Comparison of ENCODE assay signal across 35 cellular contexts in genomic region chr17:51234162-51234561, GRCh38.
"Had no signal": no experiment of that assay in that cellular context is flagged by ENCODE, and none has a peak within 500 bp of the region (broad histone marks: within the 10 kb centered on the region; RNA-seq: fewer than 3 reads in every experiment).

No MANE protein-coding gene starts in this region.

- H3K36me3 Mint-ChIP-seq: WTC11 had no signal

- H3K36me3 ChIP-seq: cardiac muscle cell had no signal

- H3K27ac ChIP-seq: ascending aorta, cardiac muscle cell, WERI-Rb-1 had no signal

- H3K9me3 Mint-ChIP-seq: activated CD4-positive, alpha-beta memory T cell treated with anti-CD3 and anti-CD28 coated beads, Interleukin-2, amount 10 ng/mL, durations not matched to agents 7 days and 5 days; activated CD4-positive, alpha-beta T cell treated with anti-CD3 and anti-CD28 coated beads, Interleukin-2, amount 10 ng/mL, durations not matched to agents 7 days and 5 days; activated naive CD4-positive, alpha-beta T cell treated with anti-CD3 and anti-CD28 coated beads, Interleukin-2, amount 10 ng/mL, durations not matched to agents 7 days and 5 days; activated naive CD4-positive, alpha-beta T cell treated with anti-CD3 and anti-CD28 coated beads, Interleukin-2, amount 50 U/mL, for 24 hours; activated naive CD8-positive, alpha-beta T cell treated with anti-CD3 and anti-CD28 coated beads, Interleukin-2, amount 10 ng/mL, durations not matched to agents 7 days and 5 days; activated naive CD8-positive, alpha-beta T cell treated with anti-CD3 and anti-CD28 coated beads, Interleukin-2, amount 50 U/mL, for 24 hours; activated T-cell treated with anti-CD3 and anti-CD28 coated beads, Interleukin-2, amount 50 U/mL, for 24 hours; activated T-helper 2 cell treated with anti-CD3 and anti-CD28 coated beads, Interferon-gamma antibody, Interleukin-2, Interleukin-4, amounts not matched to agents 10 μg/mL and 5 μg/mL and 100 μg/mL, durations not matched to agents 14 hours and 24 hours and 36 hours; T-helper 1 cell treated with Interleukin-12 subunit alpha and Interleukin-12 subunit beta and Interleukin-4 antibody, amounts not matched to agents 30 μg/mL and 1 μg/mL, for 36 hours; T-helper 2 cell treated with Interferon-gamma antibody and Interleukin-4, amounts not matched to agents 5 μg/mL and 100 μg/mL, for 36 hours; WTC11 had no signal

- H3K4me1 Mint-ChIP-seq: WTC11 had no signal

- ATAC-seq: activated CD4-positive, CD25-positive, alpha-beta regulatory T cell treated with anti-CD3 and anti-CD28 coated beads, Interleukin-2, amount 50 U/mL, for 24 hours; activated CD8-positive, alpha-beta memory T cell treated with anti-CD3 and anti-CD28 coated beads, Interleukin-2, amount 10 ng/mL, durations not matched to agents 7 days and 5 days; activated CD8-positive, alpha-beta T cell treated with anti-CD3 and anti-CD28 coated beads, Interleukin-2, amount 10 ng/mL, durations not matched to agents 7 days and 5 days; activated naive CD8-positive, alpha-beta T cell treated with anti-CD3 and anti-CD28 coated beads, Interleukin-2, amount 50 U/mL, for 24 hours; WTC11 had no signal

- H3K27me3 ChIP-seq: ascending aorta, cardiac muscle cell had no signal

- H3K4me1 ChIP-seq: ascending aorta had no signal

- H3K27ac Mint-ChIP-seq: activated CD4-positive, alpha-beta memory T cell treated with anti-CD3 and anti-CD28 coated beads, Interleukin-2, amount 10 ng/mL, durations not matched to agents 7 days and 5 days; activated CD4-positive, alpha-beta T cell treated with anti-CD3 and anti-CD28 coated beads, Interleukin-2, amount 10 ng/mL, durations not matched to agents 7 days and 5 days; activated CD8-positive, alpha-beta memory T cell treated with anti-CD3 and anti-CD28 coated beads, Interleukin-2, amount 10 ng/mL, durations not matched to agents 7 days and 5 days; activated CD8-positive, alpha-beta T cell treated with anti-CD3 and anti-CD28 coated beads, Interleukin-2, amount 10 ng/mL, durations not matched to agents 7 days and 5 days; activated naive CD4-positive, alpha-beta T cell treated with anti-CD3 and anti-CD28 coated beads, Interleukin-2, amount 10 ng/mL, durations not matched to agents 7 days and 5 days; activated naive CD4-positive, alpha-beta T cell treated with anti-CD3 and anti-CD28 coated beads, Interleukin-2, amount 50 U/mL, for 24 hours; activated naive CD8-positive, alpha-beta T cell; activated naive CD8-positive, alpha-beta T cell treated with anti-CD3 and anti-CD28 coated beads, Interleukin-2, amount 50 U/mL, for 24 hours; activated T-cell treated with anti-CD3 and anti-CD28 coated beads, Interleukin-2, amount 50 U/mL, for 24 hours; activated T-helper 2 cell treated with anti-CD3 and anti-CD28 coated beads, Interferon-gamma antibody, Interleukin-2, Interleukin-4, amounts not matched to agents 10 μg/mL and 5 μg/mL and 100 μg/mL, durations not matched to agents 14 hours and 24 hours and 36 hours; T-helper 1 cell treated with Interleukin-12 subunit alpha and Interleukin-12 subunit beta and Interleukin-4 antibody, amounts not matched to agents 30 μg/mL and 1 μg/mL, for 36 hours; T-helper 2 cell treated with Interferon-gamma antibody and Interleukin-4, amounts not matched to agents 5 μg/mL and 100 μg/mL, for 36 hours; WTC11 had no signal

- H3K4me3 Mint-ChIP-seq: activated CD4-positive, alpha-beta memory T cell treated with anti-CD3 and anti-CD28 coated beads, Interleukin-2, amount 10 ng/mL, durations not matched to agents 7 days and 5 days; activated CD4-positive, alpha-beta T cell treated with anti-CD3 and anti-CD28 coated beads, Interleukin-2, amount 10 ng/mL, durations not matched to agents 7 days and 5 days; activated CD8-positive, alpha-beta memory T cell treated with anti-CD3 and anti-CD28 coated beads, Interleukin-2, amount 10 ng/mL, durations not matched to agents 7 days and 5 days; activated CD8-positive, alpha-beta T cell treated with anti-CD3 and anti-CD28 coated beads, Interleukin-2, amount 10 ng/mL, durations not matched to agents 7 days and 5 days; activated naive CD4-positive, alpha-beta T cell treated with anti-CD3 and anti-CD28 coated beads, Interleukin-2, amount 10 ng/mL, durations not matched to agents 7 days and 5 days; activated naive CD4-positive, alpha-beta T cell treated with anti-CD3 and anti-CD28 coated beads, Interleukin-2, amount 50 U/mL, for 24 hours; activated naive CD8-positive, alpha-beta T cell; activated naive CD8-positive, alpha-beta T cell treated with anti-CD3 and anti-CD28 coated beads, Interleukin-2, amount 10 ng/mL, durations not matched to agents 7 days and 5 days; activated naive CD8-positive, alpha-beta T cell treated with anti-CD3 and anti-CD28 coated beads, Interleukin-2, amount 50 U/mL, for 24 hours; activated T-cell treated with anti-CD3 and anti-CD28 coated beads, Interleukin-2, amount 50 U/mL, for 24 hours; brain; T-helper 1 cell treated with Interleukin-12 subunit alpha and Interleukin-12 subunit beta and Interleukin-4 antibody, amounts not matched to agents 30 μg/mL and 1 μg/mL, for 36 hours; T-helper 2 cell treated with Interferon-gamma antibody and Interleukin-4, amounts not matched to agents 5 μg/mL and 100 μg/mL, for 36 hours; WTC11 had no signal

- H3K27me3 Mint-ChIP-seq: activated CD4-positive, alpha-beta memory T cell treated with anti-CD3 and anti-CD28 coated beads, Interleukin-2, amount 10 ng/mL, durations not matched to agents 7 days and 5 days; activated CD4-positive, alpha-beta T cell treated with anti-CD3 and anti-CD28 coated beads, Interleukin-2, amount 10 ng/mL, durations not matched to agents 7 days and 5 days; activated CD8-positive, alpha-beta memory T cell treated with anti-CD3 and anti-CD28 coated beads, Interleukin-2, amount 10 ng/mL, durations not matched to agents 7 days and 5 days; activated naive CD4-positive, alpha-beta T cell treated with anti-CD3 and anti-CD28 coated beads, Interleukin-2, amount 10 ng/mL, durations not matched to agents 7 days and 5 days; activated naive CD4-positive, alpha-beta T cell treated with anti-CD3 and anti-CD28 coated beads, Interleukin-2, amount 50 U/mL, for 24 hours; activated naive CD8-positive, alpha-beta T cell; activated naive CD8-positive, alpha-beta T cell treated with anti-CD3 and anti-CD28 coated beads, Interleukin-2, amount 10 ng/mL, durations not matched to agents 7 days and 5 days; activated naive CD8-positive, alpha-beta T cell treated with anti-CD3 and anti-CD28 coated beads, Interleukin-2, amount 50 U/mL, for 24 hours; activated T-cell treated with anti-CD3 and anti-CD28 coated beads, Interleukin-2, amount 50 U/mL, for 24 hours; brain had no signal

- H3K4me3 ChIP-seq: ascending aorta, cardiac muscle cell had no signal

- DNase-seq: activated CD4-positive, alpha-beta memory T cell treated with anti-CD3 and anti-CD28 coated beads, Interleukin-2, amount 10 ng/mL, durations not matched to agents 7 days and 5 days; activated CD4-positive, alpha-beta T cell treated with anti-CD3 and anti-CD28 coated beads for 1 hour; activated CD4-positive, alpha-beta T cell treated with anti-CD3 and anti-CD28 coated beads for 4 hours; activated CD4-positive, alpha-beta T cell treated with anti-CD3 and anti-CD28 coated beads, Interleukin-2, amount 10 ng/mL, durations not matched to agents 7 days and 5 days; activated CD4-positive, alpha-beta T cell treated with anti-CD3 and anti-CD28 coated beads, Interleukin-2, amount 50 U/mL, for 48 hours; activated CD4-positive, CD25-positive, alpha-beta regulatory T cell; activated CD8-positive, alpha-beta memory T cell treated with anti-CD3 and anti-CD28 coated beads for 24 hours; activated CD8-positive, alpha-beta memory T cell treated with anti-CD3 and anti-CD28 coated beads, Interleukin-2, amount 10 ng/mL, durations not matched to agents 7 days and 5 days; activated CD8-positive, alpha-beta memory T cell treated with anti-CD3 and anti-CD28 coated beads, Interleukin-2, amount 50 U/mL, for 48 hours; activated CD8-positive, alpha-beta T cell treated with anti-CD3 and anti-CD28 coated beads, Interleukin-2, amount 10 ng/mL, durations not matched to agents 7 days and 5 days; activated effector memory CD4-positive, alpha-beta T cell treated with Interleukin-2 at 50 U/mL for 16 hours; activated gamma-delta T cell; activated naive CD4-positive, alpha-beta T cell treated with anti-CD3 and anti-CD28 coated beads, Interleukin-2, amount 10 ng/mL, durations not matched to agents 7 days and 5 days; activated naive CD4-positive, alpha-beta T cell treated with Interleukin-2 at 50 U/mL for 16 hours; activated naive CD8-positive, alpha-beta T cell treated with anti-CD3 and anti-CD28 coated beads, Interleukin-2, amount 10 ng/mL, durations not matched to agents 7 days and 5 days; activated naive CD8-positive, alpha-beta T cell treated with anti-CD3 and anti-CD28 coated beads, Interleukin-2, amount 50 U/mL, for 24 hours; activated T-cell treated with anti-CD3 and anti-CD28 coated beads, Interleukin-2, amount 50 U/mL, for 24 hours; activated T-cell treated with anti-CD3 and anti-CD28 coated beads, Interleukin-2, amount 50 U/mL, for 48 hours; amygdala; anterior cingulate cortex; caudate nucleus; T-helper 1 cell; T-helper 2 cell; T-helper 9 cell; WERI-Rb-1 had no signal
